Comparison of ENCODE assay signal across 1 cellular context in genomic region chr5:81350507-81350906, GRCh38.
TF ChIP-seq lines count a peak whose summit lies in the region.

No MANE protein-coding gene starts in this region.

TF ChIP-seq in H1, 55 proteins besides CTCF, POLR2A, EP300 and RAD21:
- TF ChIP-seq TEAD4 (IDR thresholded peaks at IDR 0.05; ENCODE audit: low read depth, low read length) (no peak), CHD2 (IDR thresholded peaks at IDR 0.05; ENCODE audit: low read length) (no peak), BCL11A (IDR thresholded peaks at IDR 0.05; ENCODE audit: low read depth in 2 of 2, low read length in 2 of 2) (no peak), EGR1 (IDR thresholded peaks at IDR 0.05; ENCODE audit: borderline replicate concordance, low read depth, low read length) (no peak), SP4 (IDR thresholded peaks at IDR 0.05; ENCODE audit: low read length) (no peak), SAP30 (IDR thresholded peaks at IDR 0.05; ENCODE audit: insufficient read depth, insufficient replicate concordance, low read length) (no peak), CTBP2 (IDR thresholded peaks at IDR 0.05; ENCODE audit: borderline replicate concordance, insufficient read depth, insufficient read length, low read length) (no peak), YY1 (IDR thresholded peaks at IDR 0.05; ENCODE audit: low read depth, low read length) (no peak), SP2 (IDR thresholded peaks at IDR 0.05; ENCODE audit: low read length) (no peak), GTF2F1 (IDR thresholded peaks at IDR 0.05; ENCODE audit: borderline replicate concordance, low read depth, low read length) (no peak), TAF7 (optimal IDR thresholded peaks at IDR 0.05; ENCODE audit: borderline replicate concordance, low read depth, low read length) (no peak), CHD1 (IDR thresholded peaks at IDR 0.05; ENCODE audit: low read depth, low read length) (no peak), CBX5 (IDR thresholded peaks at IDR 0.05; ENCODE audit: low read depth, low read length) (no peak), SRF (IDR thresholded peaks at IDR 0.05; ENCODE audit: low read depth, low read length) (no peak), CBX8 (IDR thresholded peaks at IDR 0.05; ENCODE audit: borderline replicate concordance, low read depth, low read length) (no peak)
- TF ChIP-seq, protein P1, sequence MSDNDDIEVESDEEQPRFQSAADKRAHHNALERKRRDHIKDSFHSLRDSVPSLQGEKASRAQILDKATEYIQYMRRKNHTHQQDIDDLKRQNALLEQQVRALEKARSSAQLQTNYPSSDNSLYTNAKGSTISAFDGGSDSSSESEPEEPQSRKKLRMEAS (IDR thresholded peaks at IDR 0.05), result no peak
